ENCODE assay signal across 10 cellular contexts in the genomic region with DNA sequence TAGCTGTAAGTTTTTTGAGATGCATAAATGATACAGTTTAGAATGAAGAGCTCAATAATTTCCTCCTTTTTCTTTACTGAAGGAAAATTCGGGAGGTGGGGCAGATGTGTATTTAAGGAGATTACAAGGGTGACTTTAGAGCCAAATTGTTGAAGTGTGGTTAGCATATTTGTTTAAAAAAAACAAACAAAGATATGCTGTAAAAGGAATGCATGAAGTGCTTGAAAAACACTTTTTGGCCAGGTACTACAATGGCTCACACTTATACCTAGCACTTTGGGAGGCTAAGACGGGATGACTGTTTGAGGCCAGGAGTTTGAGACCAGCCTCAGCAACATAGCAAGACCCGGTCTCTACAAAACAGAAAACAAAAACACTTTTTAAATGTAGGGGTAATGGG.
"Had no signal": no experiment of that assay in that cellular context is flagged by ENCODE, and none has a peak within 500 bp of the region (broad histone marks: within the 10 kb centered on the region; RNA-seq: fewer than 3 reads in every experiment).

No MANE protein-coding gene starts in this region.

- DNase-seq: activated CD4-positive, CD25-positive, alpha-beta regulatory T cell treated with anti-CD3 and anti-CD28 coated beads, Interleukin-2, amount 50 U/mL, for 72 hours; activated naive CD4-positive, alpha-beta T cell; activated T-cell treated with anti-CD3 and anti-CD28 coated beads for 4 hours; anterior cingulate cortex; left cardiac atrium; stimulated activated CD4-positive, alpha-beta T cell treated with anti-CD3 and anti-CD28 coated beads, Interleukin-2, amount 100 ng/mL, for 48 hours; stimulated activated naive B cell treated with anti-CD40 and anti-IgM and Interleukin-4, amounts not matched to agents 10 μg/mL and 1 μg/mL and 100 μg/mL, for 72 hours; T-helper 9 cell had no signal

- FAIRE-seq: bronchial epithelial cell had no signal

- H3K27me3 Mint-ChIP-seq: stimulated activated naive B cell treated with anti-CD40 and anti-IgM and Interleukin-4, amounts not matched to agents 10 μg/mL and 1 μg/mL and 100 μg/mL, for 72 hours had no signal

- H3K4me1 Mint-ChIP-seq: stimulated activated naive B cell treated with anti-CD40 and anti-IgM and Interleukin-4, amounts not matched to agents 10 μg/mL and 1 μg/mL and 100 μg/mL, for 72 hours had no signal

- H3K4me3 Mint-ChIP-seq: stimulated activated naive B cell treated with anti-CD40 and anti-IgM and Interleukin-4, amounts not matched to agents 10 μg/mL and 1 μg/mL and 100 μg/mL, for 72 hours had no signal

- H3K27ac ChIP-seq: tibial nerve had no signal

- H3K9me3 Mint-ChIP-seq: stimulated activated naive B cell treated with anti-CD40 and anti-IgM and Interleukin-4, amounts not matched to agents 10 μg/mL and 1 μg/mL and 100 μg/mL, for 72 hours had no signal

- ATAC-seq: left cardiac atrium; stimulated activated naive B cell treated with anti-CD40 and anti-IgM and Interleukin-4, amounts not matched to agents 10 μg/mL and 1 μg/mL and 100 μg/mL, for 72 hours had no signal

- H3K27ac Mint-ChIP-seq: stimulated activated naive B cell treated with anti-CD40 and anti-IgM and Interleukin-4, amounts not matched to agents 10 μg/mL and 1 μg/mL and 100 μg/mL, for 72 hours had no signal

- H3K4me3 ChIP-seq: tibial nerve had no signal

- H3K9me3 ChIP-seq: tibial nerve had no signal

- H3K27me3 ChIP-seq: tibial nerve had no signal
